Comparison of ENCODE assay signal across 13 cellular contexts in genomic region chr10:14608381-14609001, GRCh38.
DNase-seq lines count a peak whose midpoint lies in the region; ATAC-seq, FAIRE-seq and TF ChIP-seq lines count a peak whose summit lies in the region.
"Had no signal": no experiment of that assay in that cellular context is flagged by ENCODE, and none has a peak within 500 bp of the region (broad histone marks: within the 10 kb centered on the region; RNA-seq: fewer than 3 reads in every experiment).

No MANE protein-coding gene starts in this region.

- peaks cover 17% of the 10 kb centered on the region for H3F3A ChIP-seq in neural progenitor cell (ENCODE audit: low read depth)

- DNase-seq in AML-193 (lab: John Stamatoyannopoulos, UW): peak; percentile 80 to 88
- peak in 1 of 2 experiments; percentile 83 for DNase-seq in HL-60 (ENCODE audit: low read depth in 1 of 2, low spot score in 1 of 2)
- no peak for DNase-seq in GM12878 (ENCODE audit: low read depth, low spot score)
- DNase-seq in DMS53 treated with DMSO at 0.1 percent for 48 hours (lab: John Stamatoyannopoulos, UW; ENCODE audit: unreplicated experiment): no peak
- no peak for DNase-seq in neural progenitor cell (ENCODE audit: low spot score)
- no peak for DNase-seq in HuH-7.5 (ENCODE audit: low spot score)
- no peak for DNase-seq in stimulated activated effector memory CD8-positive, alpha-beta T cell treated with anti-CD3 and anti-CD28 coated beads, Interleukin-12 subunit alpha, Interleukin-12 subunit beta, amount 100 ng/mL, for 72 hours (ENCODE audit: low spot score in 2 of 2)
- DNase-seq: amniotic stem cell, BE2C, NCI-H1092 had no signal

- 26% methylated on average over 4 of the region's 4 CpGs for WGBS in GM12878 (ENCODE audit: insufficient coverage, insufficient replicate concordance, low lambda C conversion rate, missing lambda C conversion rate)

- no peak overlapping the region for H3K4me3 ChIP-seq in HL-60 (replicated peaks; ENCODE audit: insufficient read depth, low read length)
- no peak overlapping the region for H3K4me3 ChIP-seq in GM12878
- no peak overlapping the region for H3K4me3 ChIP-seq in neural progenitor cell

- H3K27me3 Mint-ChIP-seq in neural progenitor cell (ENCODE audit: insufficient read depth, low read depth): peaks cover 9% of the 10 kb centered on the region
- H3K27me3 Mint-ChIP-seq: naive thymus-derived CD8-positive, alpha-beta T cell; T-cell had no signal

- ATAC-seq in GM19452 (IDR thresholded peaks at IDR 0.05; ENCODE audit: unreplicated experiment) (peak; percentile 42), GM12878 (peak; percentile 63)
- ATAC-seq in stimulated activated effector memory CD8-positive, alpha-beta T cell treated with anti-CD3 and anti-CD28 coated beads, Interleukin-12 subunit alpha, Interleukin-12 subunit beta, amount 100 ng/mL, for 72 hours: no peak
- ATAC-seq: naive thymus-derived CD8-positive, alpha-beta T cell; T-cell had no signal

- no peaks in the 10 kb centered on the region for H3K36me3 Mint-ChIP-seq in neural progenitor cell
- peaks cover 14% of the 10 kb centered on the region for H3K36me3 Mint-ChIP-seq in stimulated activated effector memory CD8-positive, alpha-beta T cell treated with anti-CD3 and anti-CD28 coated beads, Interleukin-12 subunit alpha, Interleukin-12 subunit beta, amount 100 ng/mL, for 72 hours
- H3K36me3 Mint-ChIP-seq: naive thymus-derived CD8-positive, alpha-beta T cell; T-cell had no signal

- H3K79me2 ChIP-seq in GM12878 (ENCODE audit: control insufficient read depth, insufficient read depth, low read length) (peaks cover 3% of the 10 kb centered on the region), neural progenitor cell (ENCODE audit: low read depth) (peaks cover under 1% of the 10 kb centered on the region)

- no TSS peak for BruUV-seq in GM12878 (replicated peaks; lab: Mats Ljungman, UMichigan)

- TF ChIP-seq RAD21 in GM12878 (IDR thresholded peaks at IDR 0.05; ENCODE audit: insufficient read depth, low read depth, low read length): no peak

- POLR2A ChIA-PET in GM12878 (lab: Charles Lee): interaction anchor here (0.9 to 11.4 kb wide), 4 partner anchors 34 to 345 kb away, joined by 3 to 99 read pairs (median 3); partner anchors contain the start of gene DCLRE1C

- H3K27ac ChIP-seq in HL-60 (replicated peaks) (peak overlapping the region; percentile 72), GM12878 (ENCODE audit: control insufficient read depth, insufficient read depth) (no peak overlapping the region), neural progenitor cell (no peak overlapping the region)

- TF ChIP-seq POLR2A in GM12878 (IDR thresholded peaks at IDR 0.05; ENCODE audit: low read depth, low read length): no peak

- H4K20me1 ChIP-seq in GM12878 (ENCODE audit: control insufficient read depth, insufficient read depth): no peaks in the 10 kb centered on the region
- H4K20me1 ChIP-seq in neural progenitor cell (ENCODE audit: low read depth): peaks cover under 1% of the 10 kb centered on the region

- peaks cover 12% of the 10 kb centered on the region for H3K4me1 Mint-ChIP-seq in neural progenitor cell
- H3K4me1 Mint-ChIP-seq in stimulated activated effector memory CD8-positive, alpha-beta T cell treated with anti-CD3 and anti-CD28 coated beads, Interleukin-12 subunit alpha, Interleukin-12 subunit beta, amount 100 ng/mL, for 72 hours: peaks cover 43% of the 10 kb centered on the region

- H3K4me3 Mint-ChIP-seq in neural progenitor cell: no peak overlapping the region
- no peak overlapping the region for H3K4me3 Mint-ChIP-seq in stimulated activated effector memory CD8-positive, alpha-beta T cell treated with anti-CD3 and anti-CD28 coated beads, Interleukin-12 subunit alpha, Interleukin-12 subunit beta, amount 100 ng/mL, for 72 hours
- H3K4me3 Mint-ChIP-seq: T-cell had no signal

- TF ChIP-seq CTCF in HL-60 (IDR thresholded peaks at IDR 0.05; ENCODE audit: insufficient read depth, low read length) (no peak), GM12878 (IDR thresholded peaks at IDR 0.05 in 2 of 3, conservative IDR thresholded peaks at IDR 0.05 in 1 of 3; ENCODE audit: control insufficient read depth in 2 of 3, extremely low read depth in 1 of 3, insufficient read depth in 1 of 3, low read depth in 3 of 3, low read length in 3 of 3) (no peak), neural progenitor cell (IDR thresholded peaks at IDR 0.05) (no peak)

- SMC1A ChIA-PET in GM12878 (lab: Charles Lee; ENCODE audit: uncharacterized antibody, unreplicated experiment): interaction anchor here (0.9 to 5.1 kb wide), 9 partner anchors 11 to 274 kb away, joined by 3 to 15 read pairs (median 6); partner anchors contain the start of genes CDNF, HSPA14 and MSANTD7

- H3K36me3 ChIP-seq in GM12878 (ENCODE audit: control insufficient read depth in 2 of 2, insufficient read depth in 2 of 2, low read length in 1 of 2) (no peaks in the 10 kb centered on the region), neural progenitor cell (no peaks in the 10 kb centered on the region)
- H3K36me3 ChIP-seq: BE2C had no signal

- intact Hi-C loops in GM12878 (cut with micrococcal nuclease; ENCODE audit: unreplicated experiment): loop anchor here (5.0 kb wide), 1 partner anchor 344 kb away; the partner anchor contains the start of gene DCLRE1C

- H3K9me3 Mint-ChIP-seq in neural progenitor cell: no peaks in the 10 kb centered on the region
- H3K9me3 Mint-ChIP-seq in stimulated activated effector memory CD8-positive, alpha-beta T cell treated with anti-CD3 and anti-CD28 coated beads, Interleukin-12 subunit alpha, Interleukin-12 subunit beta, amount 100 ng/mL, for 72 hours: peaks cover 6% of the 10 kb centered on the region
- H3K9me3 Mint-ChIP-seq: naive thymus-derived CD8-positive, alpha-beta T cell; T-cell had no signal

- H3K9me3 ChIP-seq in GM12878 (replicated peaks; ENCODE audit: control insufficient read depth, insufficient read depth, low read length): peaks cover 2% of the 10 kb centered on the region; the same call in 2 of the 3 replicates
- no peaks in the 10 kb centered on the region for H3K9me3 ChIP-seq in neural progenitor cell (ENCODE audit: low read depth)
- H3K9me3 ChIP-seq: BE2C had no signal

- H3K27ac Mint-ChIP-seq in neural progenitor cell: no peak overlapping the region
- no peak overlapping the region for H3K27ac Mint-ChIP-seq in stimulated activated effector memory CD8-positive, alpha-beta T cell treated with anti-CD3 and anti-CD28 coated beads, Interleukin-12 subunit alpha, Interleukin-12 subunit beta, amount 100 ng/mL, for 72 hours

- in situ Hi-C loops in GM12878 (cut with MboI): loop anchor here (5.0 kb wide), 2 partner anchors 39 to 134 kb away; no protein-coding TSS in a partner anchor

- peaks cover 28% of the 10 kb centered on the region for H3K4me1 ChIP-seq in GM12878 (ENCODE audit: control insufficient read depth, insufficient read depth, low read length)
- peaks cover 7% of the 10 kb centered on the region for H3K4me1 ChIP-seq in neural progenitor cell
- H3K4me1 ChIP-seq: BE2C had no signal

- FAIRE-seq in GM12878 (lab: Jason Lieb, UNC): peak; percentile 35

- H3K4me2 ChIP-seq in GM12878 (ENCODE audit: control insufficient read depth, insufficient read depth): peak overlapping the region; percentile 1; the same call in 1 of the 2 replicates
- no peak overlapping the region for H3K4me2 ChIP-seq in neural progenitor cell

- RAD21 ChIA-PET in GM12878 (lab: Charles Lee; ENCODE audit: unreplicated experiment): interaction anchor here (0.8 to 2.2 kb wide), 3 partner anchors 37 to 50 kb away, joined by 4 to 10 read pairs (median 7); no protein-coding TSS in a partner anchor

- H3K27me3 ChIP-seq in HL-60 (ENCODE audit: insufficient read depth, poor library complexity, severe bottlenecking) (no peaks in the 10 kb centered on the region), GM12878 (replicated peaks in 1 of 2; ENCODE audit: control insufficient read depth in 2 of 2, insufficient read depth in 2 of 2, low read length in 1 of 2) (no peaks in the 10 kb centered on the region), neural progenitor cell (peaks cover 10% of the 10 kb centered on the region)
- H3K27me3 ChIP-seq: BE2C had no signal

- H3K9ac ChIP-seq in GM12878 (ENCODE audit: control insufficient read depth, insufficient read depth, low read length) (no peak overlapping the region), neural progenitor cell (no peak overlapping the region)

- CTCF ChIA-PET in GM12878 (lab: Yijun Ruan, JAX): interaction anchor here (0.6 to 1.7 kb wide), 6 partner anchors 21 to 214 kb away, joined by 3 to 10 read pairs (median 3); no protein-coding TSS in a partner anchor

- 0 out of 4 replicates have a peak, but pooled peaks of 1 of the 2 experiments have one; percentile 18 for TF ChIP-seq EP300 in GM12878 (IDR thresholded peaks at IDR 0.05; ENCODE audit: borderline replicate concordance in 1 of 2, control insufficient read depth in 1 of 2, low read depth in 2 of 2, low read length in 2 of 2)

- no peak overlapping the region; the same call in 1 of the 2 replicates for H2AFZ ChIP-seq in GM12878 (ENCODE audit: control insufficient read depth, low read depth, low read length)
- no peak overlapping the region for H2AFZ ChIP-seq in neural progenitor cell (replicated peaks)

TF ChIP-seq in GM12878, 131 proteins besides CTCF, POLR2A, EP300 and RAD21 (continues in another document):
- TF ChIP-seq ZSCAN29 (IDR thresholded peaks at IDR 0.05) (no peak), NFIC (IDR thresholded peaks at IDR 0.05; ENCODE audit: low read depth, low read length) (peak; percentile 26; the same call in 1 of the 2 replicates), ELK1 (IDR thresholded peaks at IDR 0.05; ENCODE audit: low read depth, low read length) (no peak), MLLT1 (IDR thresholded peaks at IDR 0.05) (0 out of 2 replicates have a peak, but pooled peaks have one; percentile 22)

Comparison
In these comparisons a context has a peak if more than half of its experiments do, and no peak if none do; other contexts are left out.
1. DNase-seq: peak in AML-193 (2 of 2); none in GM12878 (single experiment), DMS53 treated with DMSO at 0.1 percent for 48 hours (single experiment), neural progenitor cell (single experiment), HuH-7.5 (single experiment) and stimulated activated effector memory CD8-positive, alpha-beta T cell treated with anti-CD3 and anti-CD28 coated beads, Interleukin-12 subunit alpha, Interleukin-12 subunit beta, amount 100 ng/mL, for 72 hours (0 of 2).